In the genomic region with DNA sequence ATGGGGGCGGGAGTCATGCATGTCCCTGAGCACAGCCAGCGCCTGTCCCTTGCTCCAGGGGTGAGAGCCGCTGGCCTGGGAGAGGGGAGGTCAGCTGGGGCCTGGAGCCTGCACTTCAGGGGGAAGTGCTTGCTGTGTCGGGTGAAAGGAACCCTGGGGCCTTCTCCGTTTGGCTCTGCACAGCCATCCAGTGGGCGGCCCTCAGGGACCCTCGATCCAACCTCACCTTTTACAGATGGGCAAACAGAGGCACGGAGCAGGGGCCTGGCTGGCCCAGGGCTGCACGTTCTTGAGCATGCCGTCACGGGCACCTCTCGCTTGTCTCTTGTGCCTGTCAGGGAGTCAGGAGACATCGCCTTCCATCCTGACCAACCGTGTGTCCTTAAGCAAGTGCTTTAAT, we compare ENCODE assay signal across 21 cellular contexts. TPM values are rescaled to one million over a fixed set of nuclear protein-coding genes. Genes with fewer than 3 reads are reported as not detected.
DNase-seq lines count a peak whose midpoint lies in the region; ATAC-seq, FAIRE-seq and TF ChIP-seq lines count a peak whose summit lies in the region.
"Had no signal": no experiment of that assay in that cellular context is flagged by ENCODE, and none has a peak within 500 bp of the region (broad histone marks: within the 10 kb centered on the region; RNA-seq: fewer than 3 reads in every experiment).

No MANE protein-coding gene starts in this region.

- FAIRE-seq in kidney (lab: Jason Lieb, UNC), result no peak

- no peak overlapping the region for H3K4me3 ChIP-seq in kidney (ENCODE audit: low read length in 2 of 2)
- H3K4me3 ChIP-seq: psoas muscle, tibial artery had no signal

- in situ Hi-C loops in G401 (cut with HindIII; ENCODE audit: low sequenced_read_pairs), result no loop called here

- H3K4me1 Mint-ChIP-seq in activated CD8-positive, alpha-beta T cell treated with anti-CD3 and anti-CD28 coated beads for 36 hours (ENCODE audit: low read depth), result peaks cover 62% of the 10 kb centered on the region
- H3K4me1 Mint-ChIP-seq in stimulated activated naive B cell treated with anti-CD40 and anti-IgM and Interleukin-4, amounts not matched to agents 10 μg/mL and 1 μg/mL and 100 μg/mL, for 72 hours, result peaks cover 42 to 51% of the 10 kb centered on the region in 2 donors
- H3K4me1 Mint-ChIP-seq: brain had no signal

- intact Hi-C loops in cardiac septum (cut with DNase I), result no loop called here
- intact Hi-C loops in left cardiac atrium (cut with DNase I), result no loop called here
- intact Hi-C loops in activated CD8-positive, alpha-beta T cell treated with anti-CD3 and anti-CD28 coated beads for 36 hours (cut with micrococcal nuclease), result no loop called here
- intact Hi-C loops in kidney (cut with DNase I), result no loop called here

- ATAC-seq in left cardiac atrium, result no peak
- no peak for ATAC-seq in activated CD8-positive, alpha-beta T cell treated with anti-CD3 and anti-CD28 coated beads for 36 hours
- no peak for ATAC-seq in stimulated activated naive B cell treated with anti-CD40 and anti-IgM and Interleukin-4, amounts not matched to agents 10 μg/mL and 1 μg/mL and 100 μg/mL, for 72 hours (replicated peaks)
- ATAC-seq: esophagus mucosa, left ventricle myocardium superior, psoas muscle had no signal

- DNase-seq in cardiac septum (ENCODE audit: low spot score) (peak; percentile 73), left cardiac atrium (no peak), kidney (peak; percentile 71), hippocampal formation (lab: John Stamatoyannopoulos, UW) (no peak), G401 (ENCODE audit: low spot score) (no peak), foreskin melanocyte (no peak)
- no peak for DNase-seq in activated CD8-positive, alpha-beta T cell treated with anti-CD3 and anti-CD28 coated beads for 36 hours
- DNase-seq in stimulated activated naive B cell treated with anti-CD40 and anti-IgM and Interleukin-4, amounts not matched to agents 10 μg/mL and 1 μg/mL and 100 μg/mL, for 72 hours, result no peak
- DNase-seq: activated gamma-delta T cell treated with Interleukin-2 at 50 U/mL for 16 hours, AML-193, left ventricle myocardium superior, NCI-H1105 treated with DMSO at 0.1 percent for 48 hours, NCI-H2107, NCI-H526, psoas muscle, SHP77 treated with DMSO at 0.1 percent for 48 hours had no signal

- H3K9me3 Mint-ChIP-seq in activated CD8-positive, alpha-beta T cell treated with anti-CD3 and anti-CD28 coated beads for 36 hours, result no peaks in the 10 kb centered on the region
- no peaks in the 10 kb centered on the region for H3K9me3 Mint-ChIP-seq in stimulated activated naive B cell treated with anti-CD40 and anti-IgM and Interleukin-4, amounts not matched to agents 10 μg/mL and 1 μg/mL and 100 μg/mL, for 72 hours
- H3K9me3 Mint-ChIP-seq: brain had no signal

- peak overlapping the region; percentile 78 for H3K4me3 Mint-ChIP-seq in activated CD8-positive, alpha-beta T cell treated with anti-CD3 and anti-CD28 coated beads for 36 hours
- H3K4me3 Mint-ChIP-seq in stimulated activated naive B cell treated with anti-CD40 and anti-IgM and Interleukin-4, amounts not matched to agents 10 μg/mL and 1 μg/mL and 100 μg/mL, for 72 hours, result peak overlapping the region in 1 of 2 donors; percentile 35
- H3K4me3 Mint-ChIP-seq: brain had no signal

- H3K27ac Mint-ChIP-seq in activated CD8-positive, alpha-beta T cell treated with anti-CD3 and anti-CD28 coated beads for 36 hours, result peak overlapping the region; percentile 93
- peak overlapping the region; percentile 47 for H3K27ac Mint-ChIP-seq in stimulated activated naive B cell treated with anti-CD40 and anti-IgM and Interleukin-4, amounts not matched to agents 10 μg/mL and 1 μg/mL and 100 μg/mL, for 72 hours
- H3K27ac Mint-ChIP-seq: brain had no signal

- TF ChIP-seq CTCF in activated CD8-positive, alpha-beta T cell treated with anti-CD3 and anti-CD28 coated beads for 36 hours (IDR thresholded peaks at IDR 0.05), result no peak
- TF ChIP-seq CTCF in kidney (IDR thresholded peaks at IDR 0.05; ENCODE audit: borderline replicate concordance, extremely low read depth, insufficient read depth), result no peak

- POLR2A ChIA-PET in activated CD8-positive, alpha-beta T cell treated with anti-CD3 and anti-CD28 coated beads for 36 hours (lab: Charles Lee), result interaction anchor here (0.5 to 5.1 kb wide), 3 partner anchors 11 to 28 kb away, joined by 3 to 59 read pairs (median 3); no protein-coding TSS in a partner anchor

- H3K9ac ChIP-seq in kidney (ENCODE audit: low read length in 2 of 2), result no peak overlapping the region

- H3K4me1 ChIP-seq in kidney (ENCODE audit: control insufficient read depth in 1 of 2, insufficient read depth in 1 of 2, low read depth in 1 of 2, low read length in 2 of 2), result no peaks in the 10 kb centered on the region
- H3K4me1 ChIP-seq: psoas muscle, tibial artery had no signal

- H3K36me3 Mint-ChIP-seq in activated CD8-positive, alpha-beta T cell treated with anti-CD3 and anti-CD28 coated beads for 36 hours (ENCODE audit: low read depth), result peaks cover 50% of the 10 kb centered on the region
- H3K36me3 Mint-ChIP-seq in stimulated activated naive B cell treated with anti-CD40 and anti-IgM and Interleukin-4, amounts not matched to agents 10 μg/mL and 1 μg/mL and 100 μg/mL, for 72 hours, result peaks cover 33 to 46% of the 10 kb centered on the region in 2 donors
- H3K36me3 Mint-ChIP-seq: brain had no signal

- H3K27ac ChIP-seq in kidney (ENCODE audit: low read depth in 2 of 2, low read length in 2 of 2), result no peak overlapping the region
- H3K27ac ChIP-seq: dorsolateral prefrontal cortex, psoas muscle, tibial artery had no signal

- H3K27me3 Mint-ChIP-seq in activated CD8-positive, alpha-beta T cell treated with anti-CD3 and anti-CD28 coated beads for 36 hours, result no peaks in the 10 kb centered on the region
- no peaks in the 10 kb centered on the region for H3K27me3 Mint-ChIP-seq in stimulated activated naive B cell treated with anti-CD40 and anti-IgM and Interleukin-4, amounts not matched to agents 10 μg/mL and 1 μg/mL and 100 μg/mL, for 72 hours

- H3K36me3 ChIP-seq in kidney (ENCODE audit: control insufficient read depth in 1 of 2, insufficient read depth in 2 of 2, low read length in 2 of 2), result no peaks in the 10 kb centered on the region
- H3K36me3 ChIP-seq: tibial artery had no signal

- CTCF ChIA-PET in activated CD8-positive, alpha-beta T cell treated with anti-CD3 and anti-CD28 coated beads for 36 hours (lab: Charles Lee), result interaction anchor here (0.7 to 17.8 kb wide), 7 partner anchors 8 to 127 kb away, joined by 3 to 340 read pairs (median 25); no protein-coding TSS in a partner anchor

- H3K9me3 ChIP-seq in kidney (ENCODE audit: control insufficient read depth in 1 of 2, low read length in 2 of 2), result no peaks in the 10 kb centered on the region
- H3K9me3 ChIP-seq: psoas muscle, tibial artery had no signal

RNA-seq across cellular contexts. Expression of gene SNX20, which starts 1.8 kb away (rescaled TPM):
- 0.75 TPM for total RNA-seq in cardiac septum
- 1 to 10 TPM; 1.2 to 2.0 TPM for total RNA-seq in left cardiac atrium
- 10 to 100 TPM; 24.6 to 25.0 TPM for total RNA-seq in activated CD8-positive, alpha-beta T cell treated with anti-CD3 and anti-CD28 coated beads for 36 hours
- 6.2 TPM for total RNA-seq in kidney
- polyA plus RNA-seq in kidney (ENCODE audit: insufficient read depth, low read depth, low replicate concordance), result 0.67 TPM
- total RNA-seq in G401 (2014; rRNA removed; shearing (Covaris generic)), result not detected in 2 replicates
- total RNA-seq: H4 had no signal

RNA-seq across cellular contexts. Expression of gene NOD2, which starts 14.1 kb away (rescaled TPM):
- total RNA-seq in cardiac septum (0.40 TPM), left cardiac atrium (1 to 10 TPM; 1.3 to 1.4 TPM), kidney (3.6 TPM)
- 1 to 10 TPM; 1.1 to 1.6 TPM for total RNA-seq in activated CD8-positive, alpha-beta T cell treated with anti-CD3 and anti-CD28 coated beads for 36 hours
- polyA plus RNA-seq in kidney (ENCODE audit: insufficient read depth, low read depth, low replicate concordance), result 0.22 TPM
- total RNA-seq in G401 (2014; rRNA removed; shearing (Covaris generic)), result not detected in 2 replicates
- total RNA-seq: H4 had no signal

Comparison
In these comparisons a context has a peak if more than half of its experiments do, and no peak if none do; other contexts are left out.
1. DNase-seq: peak in cardiac septum (single experiment) and kidney (single experiment); none in left cardiac atrium (single experiment), activated CD8-positive, alpha-beta T cell treated with anti-CD3 and anti-CD28 coated beads for 36 hours (single experiment), stimulated activated naive B cell treated with anti-CD40 and anti-IgM and Interleukin-4, amounts not matched to agents 10 μg/mL and 1 μg/mL and 100 μg/mL, for 72 hours (single experiment), hippocampal formation (0 of 2), G401 (single experiment) and foreskin melanocyte (single experiment).